29 cellular contexts compared by ENCODE assay signal in genomic region chr11:94869186-94869585, GRCh38.
"Had no signal": no experiment of that assay in that cellular context is flagged by ENCODE, and none has a peak within 500 bp of the region (broad histone marks: within the 10 kb centered on the region; RNA-seq: fewer than 3 reads in every experiment).

No MANE protein-coding gene starts in this region.

- H3K4me1 Mint-ChIP-seq: naive B cell; naive thymus-derived CD8-positive, alpha-beta T cell; stimulated activated naive B cell treated with anti-CD40 and anti-IgM and Interleukin-4, amounts not matched to agents 10 μg/mL and 1 μg/mL and 100 μg/mL, for 72 hours had no signal

- H3K27ac Mint-ChIP-seq: naive B cell; naive thymus-derived CD8-positive, alpha-beta T cell; natural killer cell treated with Interleukin-12 subunit alpha and Interleukin-12 subunit beta and Interleukin-15 and Interleukin-18, amount 100 ng/mL, for 72 hours; neural progenitor cell; stimulated activated effector memory CD8-positive, alpha-beta T cell treated with anti-CD3 and anti-CD28 coated beads, Interleukin-12 subunit alpha, Interleukin-12 subunit beta, amount 100 ng/mL, for 72 hours; stimulated activated naive B cell treated with anti-CD40 and anti-IgM and Interleukin-4, amounts not matched to agents 10 μg/mL and 1 μg/mL and 100 μg/mL, for 72 hours; stimulated activated naive CD8-positive, alpha-beta T cell treated with anti-CD3 and anti-CD28 coated beads, Interleukin-15, Interleukin-2, amounts not matched to agents 100 ng/mL and 50 ng/mL, for 24 hours; type B pancreatic cell had no signal

- H3K9me3 Mint-ChIP-seq: naive B cell; naive thymus-derived CD8-positive, alpha-beta T cell; natural killer cell treated with Interleukin-12 subunit alpha and Interleukin-12 subunit beta and Interleukin-15 and Interleukin-18, amount 100 ng/mL, for 72 hours; neural progenitor cell; stimulated activated effector memory CD8-positive, alpha-beta T cell treated with anti-CD3 and anti-CD28 coated beads, Interleukin-12 subunit alpha, Interleukin-12 subunit beta, amount 100 ng/mL, for 72 hours; stimulated activated naive B cell treated with anti-CD40 and anti-IgM and Interleukin-4, amounts not matched to agents 10 μg/mL and 1 μg/mL and 100 μg/mL, for 72 hours; stimulated activated naive CD8-positive, alpha-beta T cell treated with anti-CD3 and anti-CD28 coated beads, Interleukin-15, Interleukin-2, amounts not matched to agents 100 ng/mL and 50 ng/mL, for 24 hours; type B pancreatic cell had no signal

- H3K4me1 ChIP-seq: pancreas, prostate gland, right lobe of liver, transverse colon, upper lobe of right lung, uterus had no signal

- H3K4me3 Mint-ChIP-seq: naive B cell; naive thymus-derived CD8-positive, alpha-beta T cell; natural killer cell treated with Interleukin-12 subunit alpha and Interleukin-12 subunit beta and Interleukin-15 and Interleukin-18, amount 100 ng/mL, for 72 hours; neural progenitor cell; stimulated activated effector memory CD8-positive, alpha-beta T cell treated with anti-CD3 and anti-CD28 coated beads, Interleukin-12 subunit alpha, Interleukin-12 subunit beta, amount 100 ng/mL, for 72 hours; stimulated activated naive B cell treated with anti-CD40 and anti-IgM and Interleukin-4, amounts not matched to agents 10 μg/mL and 1 μg/mL and 100 μg/mL, for 72 hours; stimulated activated naive CD8-positive, alpha-beta T cell treated with anti-CD3 and anti-CD28 coated beads, Interleukin-15, Interleukin-2, amounts not matched to agents 100 ng/mL and 50 ng/mL, for 24 hours; type B pancreatic cell had no signal

- H3K4me3 ChIP-seq: neural progenitor cell, pancreas, prostate gland, right lobe of liver, sigmoid colon, stomach, suprapubic skin, testis, tibial artery, transverse colon, upper lobe of right lung, uterus had no signal

- H3K9me3 ChIP-seq: neutrophil, pancreas, prostate gland, right lobe of liver, sigmoid colon, stomach, suprapubic skin, testis, tibial artery, transverse colon, upper lobe of right lung, uterus had no signal

- H3K36me3 Mint-ChIP-seq: naive B cell; naive thymus-derived CD8-positive, alpha-beta T cell; natural killer cell treated with Interleukin-12 subunit alpha and Interleukin-12 subunit beta and Interleukin-15 and Interleukin-18, amount 100 ng/mL, for 72 hours; stimulated activated effector memory CD8-positive, alpha-beta T cell treated with anti-CD3 and anti-CD28 coated beads, Interleukin-12 subunit alpha, Interleukin-12 subunit beta, amount 100 ng/mL, for 72 hours; stimulated activated naive B cell treated with anti-CD40 and anti-IgM and Interleukin-4, amounts not matched to agents 10 μg/mL and 1 μg/mL and 100 μg/mL, for 72 hours had no signal

- ATAC-seq: naive thymus-derived CD8-positive, alpha-beta T cell; natural killer cell treated with Interleukin-12 subunit alpha and Interleukin-12 subunit beta and Interleukin-15 and Interleukin-18, amount 100 ng/mL, for 72 hours; pancreas; right cardiac atrium; right lobe of liver; stimulated activated effector memory CD8-positive, alpha-beta T cell treated with anti-CD3 and anti-CD28 coated beads, Interleukin-12 subunit alpha, Interleukin-12 subunit beta, amount 100 ng/mL, for 72 hours; stimulated activated naive B cell treated with anti-CD40 and anti-IgM and Interleukin-4, amounts not matched to agents 10 μg/mL and 1 μg/mL and 100 μg/mL, for 72 hours; upper lobe of right lung had no signal

- H3K4me2 ChIP-seq: neural progenitor cell had no signal

- H3K27ac ChIP-seq: neural progenitor cell, neutrophil, pancreas, prostate gland, right lobe of liver, sigmoid colon, stomach, suprapubic skin, testis, tibial artery, transverse colon, upper lobe of right lung, uterus had no signal

- H3K9ac ChIP-seq: neural progenitor cell had no signal

- H2AFZ ChIP-seq: neural progenitor cell had no signal

- H3K27me3 ChIP-seq: neural progenitor cell, neutrophil, pancreas, right lobe of liver, sigmoid colon, stomach, suprapubic skin, testis, tibial artery, transverse colon, upper lobe of right lung, uterus had no signal

- DNase-seq: naive B cell; naive thymus-derived CD8-positive, alpha-beta T cell; nucleus accumbens; pancreas; retina; right cardiac atrium; right lobe of liver; sigmoid colon; small intestine; stimulated activated CD4-positive, alpha-beta T cell treated with anti-CD3 and anti-CD28 coated beads, Interleukin-15, amount 100 ng/mL, for 24 hours; stimulated activated CD4-positive, alpha-beta T cell treated with anti-CD3 and anti-CD28 coated beads, Interleukin-2, amount 100 ng/mL, for 24 hours; stimulated activated CD4-positive, alpha-beta T cell treated with anti-CD3 and anti-CD28 coated beads, Interleukin-2, amount 100 ng/mL, for 48 hours; stimulated activated CD4-positive, alpha-beta T cell treated with anti-CD3 and anti-CD28 coated beads, Interleukin-4, amount 100 ng/mL, for 24 hours; stimulated activated naive B cell treated with anti-CD40 and anti-IgM and Interleukin-4, amounts not matched to agents 10 μg/mL and 1 μg/mL and 100 μg/mL, for 72 hours; stimulated activated naive CD4-positive, alpha-beta T cell treated with Interleukin-2 at 50 U/mL for 16 hours; stomach; testis; tibial artery; transverse colon; upper lobe of right lung; uterus had no signal

- FAIRE-seq: pancreas, small intestine had no signal

- H3K27me3 Mint-ChIP-seq: naive B cell; natural killer cell treated with Interleukin-12 subunit alpha and Interleukin-12 subunit beta and Interleukin-15 and Interleukin-18, amount 100 ng/mL, for 72 hours; stimulated activated naive B cell treated with anti-CD40 and anti-IgM and Interleukin-4, amounts not matched to agents 10 μg/mL and 1 μg/mL and 100 μg/mL, for 72 hours; stimulated activated naive CD8-positive, alpha-beta T cell treated with anti-CD3 and anti-CD28 coated beads, Interleukin-15, Interleukin-2, amounts not matched to agents 100 ng/mL and 50 ng/mL, for 24 hours; type B pancreatic cell had no signal

- H3K36me3 ChIP-seq: neutrophil, prostate gland, uterus had no signal
